Comparison of ENCODE assay signal across 1 cellular context in the genomic region with DNA sequence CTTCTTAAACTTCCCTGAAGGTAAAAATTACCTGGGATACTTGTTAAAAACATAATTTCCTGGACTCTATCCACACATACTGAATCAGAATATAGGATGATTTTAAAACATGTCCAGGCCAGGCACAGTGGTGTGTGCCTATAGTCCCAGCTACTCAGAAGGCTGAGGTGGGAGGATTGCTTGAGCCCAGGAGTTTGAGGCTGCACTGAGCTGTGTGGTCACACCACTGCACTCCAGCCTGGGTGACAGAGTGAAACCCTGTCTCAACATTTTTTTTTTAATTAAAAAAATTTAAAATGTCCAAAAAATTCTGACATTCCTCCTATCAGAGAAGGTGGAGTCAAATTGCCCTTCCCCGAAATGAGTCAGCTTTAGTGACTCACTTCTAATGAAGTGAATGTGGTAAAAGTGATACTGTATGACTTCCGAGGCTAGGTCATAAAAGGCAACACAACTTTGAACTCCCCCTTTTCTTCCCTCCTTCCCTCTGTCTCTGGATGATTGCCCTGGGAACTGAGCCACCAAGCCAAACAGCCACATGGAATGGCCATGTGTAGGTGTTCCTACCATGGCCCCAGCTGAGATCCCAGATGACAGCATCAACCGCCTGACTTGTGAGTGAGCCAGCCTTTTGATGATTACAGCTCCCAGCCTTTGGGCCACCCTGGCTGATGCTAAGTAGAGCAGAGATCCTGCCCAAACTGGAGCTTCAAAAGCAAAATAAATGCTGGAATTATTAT.
TF ChIP-seq lines count a peak whose summit lies in the region.

No MANE protein-coding gene starts in this region.

TF ChIP-seq in K562, 482 proteins besides CTCF, POLR2A, EP300 and RAD21 (continued from another document and continues in another):
- TF ChIP-seq, protein P1, sequence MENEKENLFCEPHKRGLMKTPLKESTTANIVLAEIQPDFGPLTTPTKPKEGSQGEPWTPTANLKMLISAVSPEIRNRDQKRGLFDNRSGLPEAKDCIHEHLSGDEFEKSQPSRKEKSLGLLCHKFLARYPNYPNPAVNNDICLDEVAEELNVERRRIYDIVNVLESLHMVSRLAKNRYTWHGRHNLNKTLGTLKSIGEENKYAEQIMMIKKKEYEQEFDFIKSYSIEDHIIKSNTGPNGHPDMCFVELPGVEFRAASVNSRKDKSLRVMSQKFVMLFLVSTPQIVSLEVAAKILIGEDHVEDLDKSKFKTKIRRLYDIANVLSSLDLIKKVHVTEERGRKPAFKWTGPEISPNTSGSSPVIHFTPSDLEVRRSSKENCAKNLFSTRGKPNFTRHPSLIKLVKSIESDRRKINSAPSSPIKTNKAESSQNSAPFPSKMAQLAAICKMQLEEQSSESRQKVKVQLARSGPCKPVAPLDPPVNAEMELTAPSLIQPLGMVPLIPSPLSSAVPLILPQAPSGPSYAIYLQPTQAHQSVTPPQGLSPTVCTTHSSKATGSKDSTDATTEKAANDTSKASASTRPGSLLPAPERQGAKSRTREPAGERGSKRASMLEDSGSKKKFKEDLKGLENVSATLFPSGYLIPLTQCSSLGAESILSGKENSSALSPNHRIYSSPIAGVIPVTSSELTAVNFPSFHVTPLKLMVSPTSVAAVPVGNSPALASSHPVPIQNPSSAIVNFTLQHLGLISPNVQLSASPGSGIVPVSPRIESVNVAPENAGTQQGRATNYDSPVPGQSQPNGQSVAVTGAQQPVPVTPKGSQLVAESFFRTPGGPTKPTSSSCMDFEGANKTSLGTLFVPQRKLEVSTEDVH (IDR thresholded peaks at IDR 0.05; ENCODE audit: low read depth, partially characterized antibody): no peak
- TF ChIP-seq SPI1 (IDR thresholded peaks at IDR 0.05; ENCODE audit: borderline replicate concordance, low read depth, low read length) (no peak), HCFC1 (IDR thresholded peaks at IDR 0.05; ENCODE audit: low read depth, low read length) (no peak), ETV5 (CRISPR knock-in tag; IDR thresholded peaks at IDR 0.05; ENCODE audit: low read depth) (no peak), ZNF354B (CRISPR knock-in tag; IDR thresholded peaks at IDR 0.05) (no peak), PRMT5 (CRISPR knock-in tag; IDR thresholded peaks at IDR 0.05) (no peak), HSF4 (CRISPR knock-in tag; IDR thresholded peaks at IDR 0.05; ENCODE audit: borderline replicate concordance) (no peak), HNRNPK (IDR thresholded peaks at IDR 0.05; ENCODE audit: low read depth, low read length, poor library complexity, severe bottlenecking) (no peak), ZNF174 (CRISPR knock-in tag; IDR thresholded peaks at IDR 0.05) (no peak), ZNF696 (CRISPR knock-in tag; conservative IDR thresholded peaks at IDR 0.05) (no peak), MYNN (IDR thresholded peaks at IDR 0.05) (peak; percentile 95; the same call in 1 of the 2 replicates), MYNN (CRISPR knock-in tag; IDR thresholded peaks at IDR 0.05) (no peak)
- TF ChIP-seq, protein P2, sequence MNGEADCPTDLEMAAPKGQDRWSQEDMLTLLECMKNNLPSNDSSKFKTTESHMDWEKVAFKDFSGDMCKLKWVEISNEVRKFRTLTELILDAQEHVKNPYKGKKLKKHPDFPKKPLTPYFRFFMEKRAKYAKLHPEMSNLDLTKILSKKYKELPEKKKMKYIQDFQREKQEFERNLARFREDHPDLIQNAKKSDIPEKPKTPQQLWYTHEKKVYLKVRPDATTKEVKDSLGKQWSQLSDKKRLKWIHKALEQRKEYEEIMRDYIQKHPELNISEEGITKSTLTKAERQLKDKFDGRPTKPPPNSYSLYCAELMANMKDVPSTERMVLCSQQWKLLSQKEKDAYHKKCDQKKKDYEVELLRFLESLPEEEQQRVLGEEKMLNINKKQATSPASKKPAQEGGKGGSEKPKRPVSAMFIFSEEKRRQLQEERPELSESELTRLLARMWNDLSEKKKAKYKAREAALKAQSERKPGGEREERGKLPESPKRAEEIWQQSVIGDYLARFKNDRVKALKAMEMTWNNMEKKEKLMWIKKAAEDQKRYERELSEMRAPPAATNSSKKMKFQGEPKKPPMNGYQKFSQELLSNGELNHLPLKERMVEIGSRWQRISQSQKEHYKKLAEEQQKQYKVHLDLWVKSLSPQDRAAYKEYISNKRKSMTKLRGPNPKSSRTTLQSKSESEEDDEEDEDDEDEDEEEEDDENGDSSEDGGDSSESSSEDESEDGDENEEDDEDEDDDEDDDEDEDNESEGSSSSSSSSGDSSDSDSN (IDR thresholded peaks at IDR 0.05; ENCODE audit: borderline replicate concordance in 1 of 2, low read depth in 2 of 2, low read length in 2 of 2): no peak
- TF ChIP-seq, protein P3, sequence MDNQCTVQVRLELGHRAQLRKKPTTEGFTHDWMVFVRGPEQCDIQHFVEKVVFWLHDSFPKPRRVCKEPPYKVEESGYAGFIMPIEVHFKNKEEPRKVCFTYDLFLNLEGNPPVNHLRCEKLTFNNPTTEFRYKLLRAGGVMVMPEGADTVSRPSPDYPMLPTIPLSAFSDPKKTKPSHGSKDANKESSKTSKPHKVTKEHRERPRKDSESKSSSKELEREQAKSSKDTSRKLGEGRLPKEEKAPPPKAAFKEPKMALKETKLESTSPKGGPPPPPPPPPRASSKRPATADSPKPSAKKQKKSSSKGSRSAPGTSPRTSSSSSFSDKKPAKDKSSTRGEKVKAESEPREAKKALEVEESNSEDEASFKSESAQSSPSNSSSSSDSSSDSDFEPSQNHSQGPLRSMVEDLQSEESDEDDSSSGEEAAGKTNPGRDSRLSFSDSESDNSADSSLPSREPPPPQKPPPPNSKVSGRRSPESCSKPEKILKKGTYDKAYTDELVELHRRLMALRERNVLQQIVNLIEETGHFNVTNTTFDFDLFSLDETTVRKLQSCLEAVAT (IDR thresholded peaks at IDR 0.05): no peak
- TF ChIP-seq, protein P4, sequence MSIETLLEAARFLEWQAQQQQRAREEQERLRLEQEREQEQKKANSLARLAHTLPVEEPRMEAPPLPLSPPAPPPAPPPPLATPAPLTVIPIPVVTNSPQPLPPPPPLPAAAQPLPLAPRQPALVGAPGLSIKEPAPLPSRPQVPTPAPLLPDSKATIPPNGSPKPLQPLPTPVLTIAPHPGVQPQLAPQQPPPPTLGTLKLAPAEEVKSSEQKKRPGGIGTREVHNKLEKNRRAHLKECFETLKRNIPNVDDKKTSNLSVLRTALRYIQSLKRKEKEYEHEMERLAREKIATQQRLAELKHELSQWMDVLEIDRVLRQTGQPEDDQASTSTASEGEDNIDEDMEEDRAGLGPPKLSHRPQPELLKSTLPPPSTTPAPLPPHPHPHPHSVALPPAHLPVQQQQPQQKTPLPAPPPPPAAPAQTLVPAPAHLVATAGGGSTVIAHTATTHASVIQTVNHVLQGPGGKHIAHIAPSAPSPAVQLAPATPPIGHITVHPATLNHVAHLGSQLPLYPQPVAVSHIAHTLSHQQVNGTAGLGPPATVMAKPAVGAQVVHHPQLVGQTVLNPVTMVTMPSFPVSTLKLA (conservative IDR thresholded peaks at IDR 0.05): peak; percentile 79 to 89; a peak in 3 of 4 replicates
- TF ChIP-seq, protein P5, sequence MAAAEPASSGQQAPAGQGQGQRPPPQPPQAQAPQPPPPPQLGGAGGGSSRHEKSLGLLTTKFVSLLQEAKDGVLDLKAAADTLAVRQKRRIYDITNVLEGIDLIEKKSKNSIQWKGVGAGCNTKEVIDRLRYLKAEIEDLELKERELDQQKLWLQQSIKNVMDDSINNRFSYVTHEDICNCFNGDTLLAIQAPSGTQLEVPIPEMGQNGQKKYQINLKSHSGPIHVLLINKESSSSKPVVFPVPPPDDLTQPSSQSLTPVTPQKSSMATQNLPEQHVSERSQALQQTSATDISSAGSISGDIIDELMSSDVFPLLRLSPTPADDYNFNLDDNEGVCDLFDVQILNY (CRISPR knock-in tag; IDR thresholded peaks at IDR 0.05): no peak
- TF ChIP-seq, protein P6, sequence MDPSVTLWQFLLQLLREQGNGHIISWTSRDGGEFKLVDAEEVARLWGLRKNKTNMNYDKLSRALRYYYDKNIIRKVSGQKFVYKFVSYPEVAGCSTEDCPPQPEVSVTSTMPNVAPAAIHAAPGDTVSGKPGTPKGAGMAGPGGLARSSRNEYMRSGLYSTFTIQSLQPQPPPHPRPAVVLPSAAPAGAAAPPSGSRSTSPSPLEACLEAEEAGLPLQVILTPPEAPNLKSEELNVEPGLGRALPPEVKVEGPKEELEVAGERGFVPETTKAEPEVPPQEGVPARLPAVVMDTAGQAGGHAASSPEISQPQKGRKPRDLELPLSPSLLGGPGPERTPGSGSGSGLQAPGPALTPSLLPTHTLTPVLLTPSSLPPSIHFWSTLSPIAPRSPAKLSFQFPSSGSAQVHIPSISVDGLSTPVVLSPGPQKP (CRISPR knock-in tag; IDR thresholded peaks at IDR 0.05): no peak
- TF ChIP-seq, protein P7, sequence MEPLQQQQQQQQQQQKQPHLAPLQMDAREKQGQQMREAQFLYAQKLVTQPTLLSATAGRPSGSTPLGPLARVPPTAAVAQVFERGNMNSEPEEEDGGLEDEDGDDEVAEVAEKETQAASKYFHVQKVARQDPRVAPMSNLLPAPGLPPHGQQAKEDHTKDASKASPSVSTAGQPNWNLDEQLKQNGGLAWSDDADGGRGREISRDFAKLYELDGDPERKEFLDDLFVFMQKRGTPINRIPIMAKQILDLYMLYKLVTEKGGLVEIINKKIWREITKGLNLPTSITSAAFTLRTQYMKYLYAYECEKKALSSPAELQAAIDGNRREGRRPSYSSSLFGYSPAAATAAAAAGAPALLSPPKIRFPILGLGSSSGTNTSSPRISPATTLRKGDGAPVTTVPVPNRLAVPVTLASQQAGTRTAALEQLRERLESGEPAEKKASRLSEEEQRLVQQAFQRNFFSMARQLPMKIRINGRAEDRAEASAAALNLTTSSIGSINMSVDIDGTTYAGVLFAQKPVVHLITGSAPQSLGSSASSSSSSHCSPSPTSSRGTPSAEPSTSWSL (CRISPR knock-in tag; IDR thresholded peaks at IDR 0.05; ENCODE audit: borderline replicate concordance): no peak
- TF ChIP-seq, protein P8, sequence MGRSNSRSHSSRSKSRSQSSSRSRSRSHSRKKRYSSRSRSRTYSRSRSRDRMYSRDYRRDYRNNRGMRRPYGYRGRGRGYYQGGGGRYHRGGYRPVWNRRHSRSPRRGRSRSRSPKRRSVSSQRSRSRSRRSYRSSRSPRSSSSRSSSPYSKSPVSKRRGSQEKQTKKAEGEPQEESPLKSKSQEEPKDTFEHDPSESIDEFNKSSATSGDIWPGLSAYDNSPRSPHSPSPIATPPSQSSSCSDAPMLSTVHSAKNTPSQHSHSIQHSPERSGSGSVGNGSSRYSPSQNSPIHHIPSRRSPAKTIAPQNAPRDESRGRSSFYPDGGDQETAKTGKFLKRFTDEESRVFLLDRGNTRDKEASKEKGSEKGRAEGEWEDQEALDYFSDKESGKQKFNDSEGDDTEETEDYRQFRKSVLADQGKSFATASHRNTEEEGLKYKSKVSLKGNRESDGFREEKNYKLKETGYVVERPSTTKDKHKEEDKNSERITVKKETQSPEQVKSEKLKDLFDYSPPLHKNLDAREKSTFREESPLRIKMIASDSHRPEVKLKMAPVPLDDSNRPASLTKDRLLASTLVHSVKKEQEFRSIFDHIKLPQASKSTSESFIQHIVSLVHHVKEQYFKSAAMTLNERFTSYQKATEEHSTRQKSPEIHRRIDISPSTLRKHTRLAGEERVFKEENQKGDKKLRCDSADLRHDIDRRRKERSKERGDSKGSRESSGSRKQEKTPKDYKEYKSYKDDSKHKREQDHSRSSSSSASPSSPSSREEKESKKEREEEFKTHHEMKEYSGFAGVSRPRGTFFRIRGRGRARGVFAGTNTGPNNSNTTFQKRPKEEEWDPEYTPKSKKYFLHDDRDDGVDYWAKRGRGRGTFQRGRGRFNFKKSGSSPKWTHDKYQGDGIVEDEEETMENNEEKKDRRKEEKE (IDR thresholded peaks at IDR 0.05; ENCODE audit: borderline replicate concordance in 1 of 2, control insufficient read depth in 1 of 2, low read depth in 2 of 2, low read length in 1 of 2): peak in 1 of 2 experiments; percentile 41; a peak in 1 of 4 replicates
- TF ChIP-seq, protein P9, sequence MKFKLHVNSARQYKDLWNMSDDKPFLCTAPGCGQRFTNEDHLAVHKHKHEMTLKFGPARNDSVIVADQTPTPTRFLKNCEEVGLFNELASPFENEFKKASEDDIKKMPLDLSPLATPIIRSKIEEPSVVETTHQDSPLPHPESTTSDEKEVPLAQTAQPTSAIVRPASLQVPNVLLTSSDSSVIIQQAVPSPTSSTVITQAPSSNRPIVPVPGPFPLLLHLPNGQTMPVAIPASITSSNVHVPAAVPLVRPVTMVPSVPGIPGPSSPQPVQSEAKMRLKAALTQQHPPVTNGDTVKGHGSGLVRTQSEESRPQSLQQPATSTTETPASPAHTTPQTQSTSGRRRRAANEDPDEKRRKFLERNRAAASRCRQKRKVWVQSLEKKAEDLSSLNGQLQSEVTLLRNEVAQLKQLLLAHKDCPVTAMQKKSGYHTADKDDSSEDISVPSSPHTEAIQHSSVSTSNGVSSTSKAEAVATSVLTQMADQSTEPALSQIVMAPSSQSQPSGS (CRISPR knock-in tag; IDR thresholded peaks at IDR 0.05): no peak
- TF ChIP-seq, protein P10, sequence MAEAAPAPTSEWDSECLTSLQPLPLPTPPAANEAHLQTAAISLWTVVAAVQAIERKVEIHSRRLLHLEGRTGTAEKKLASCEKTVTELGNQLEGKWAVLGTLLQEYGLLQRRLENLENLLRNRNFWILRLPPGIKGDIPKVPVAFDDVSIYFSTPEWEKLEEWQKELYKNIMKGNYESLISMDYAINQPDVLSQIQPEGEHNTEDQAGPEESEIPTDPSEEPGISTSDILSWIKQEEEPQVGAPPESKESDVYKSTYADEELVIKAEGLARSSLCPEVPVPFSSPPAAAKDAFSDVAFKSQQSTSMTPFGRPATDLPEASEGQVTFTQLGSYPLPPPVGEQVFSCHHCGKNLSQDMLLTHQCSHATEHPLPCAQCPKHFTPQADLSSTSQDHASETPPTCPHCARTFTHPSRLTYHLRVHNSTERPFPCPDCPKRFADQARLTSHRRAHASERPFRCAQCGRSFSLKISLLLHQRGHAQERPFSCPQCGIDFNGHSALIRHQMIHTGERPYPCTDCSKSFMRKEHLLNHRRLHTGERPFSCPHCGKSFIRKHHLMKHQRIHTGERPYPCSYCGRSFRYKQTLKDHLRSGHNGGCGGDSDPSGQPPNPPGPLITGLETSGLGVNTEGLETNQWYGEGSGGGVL (CRISPR knock-in tag; IDR thresholded peaks at IDR 0.05): no peak
